ENCODE assay signal across 8 cellular contexts in genomic region chr4:112144546-112145325, GRCh38. TPM values are rescaled to one million over a fixed set of nuclear protein-coding genes. Genes with fewer than 3 reads are reported as not detected.
DNase-seq lines count a peak whose midpoint lies in the region; ATAC-seq and TF ChIP-seq lines count a peak whose summit lies in the region.

No MANE protein-coding gene starts in this region.

- peak overlapping the region; percentile 88 for H3K4me3 ChIP-seq in SK-N-MC
- peak overlapping the region; percentile 51 for H3K4me3 ChIP-seq in fibroblast of the aortic adventitia (ENCODE audit: low read depth, low read length)

- CTCF ChIA-PET in HEK293T (lab: Yijun Ruan, JAX), result no interaction called here

- no peak overlapping the region for H3K9ac ChIP-seq in SK-N-MC (ENCODE audit: insufficient read length)

- no peaks in the 10 kb centered on the region for H3K9me3 ChIP-seq in SK-N-MC (ENCODE audit: low read depth, low read length)

- no peak for ATAC-seq in HG03520 (IDR thresholded peaks at IDR 0.05; ENCODE audit: unreplicated experiment)

- 0 out of 2 replicates have a peak overlapping the region, but pooled peaks have one; percentile 39 for H3K27ac ChIP-seq in SK-N-MC

- POLR2A ChIA-PET in HEK293T (lab: Yijun Ruan, JAX), result no interaction called here

- no peaks in the 10 kb centered on the region for H3K36me3 ChIP-seq in SK-N-MC (ENCODE audit: insufficient read depth, low read length)

- DNase-seq in ELF-1 (ENCODE audit: low read depth, low spot score), result peak; percentile 20
- no peak for DNase-seq in SK-N-MC (ENCODE audit: low read depth, low spot score)
- no peak for DNase-seq in fibroblast of the aortic adventitia (ENCODE audit: low read depth)
- DNase-seq in retina, result peak; percentile 50
- DNase-seq in NCI-H510A treated with DMSO at 0.1 percent for 48 hours (lab: John Stamatoyannopoulos, UW), result no peak
- DNase-seq in HEK293T (ENCODE audit: extremely low spot score), result no peak
- DNase-seq in NCI-H2171 (lab: John Stamatoyannopoulos, UW), result no peak

- TF ChIP-seq CTCF in fibroblast of the aortic adventitia (IDR thresholded peaks at IDR 0.05; ENCODE audit: insufficient read depth, low read length), result no peak

TF ChIP-seq in HEK293T, 16 proteins besides CTCF, POLR2A, EP300 and RAD21:
- no peak for TF ChIP-seq BHLHE40 (IDR thresholded peaks at IDR 0.05; ENCODE audit: borderline replicate concordance)
- TF ChIP-seq TARDBP (IDR thresholded peaks at IDR 0.05), result no peak
- no peak for TF ChIP-seq SP1 (IDR thresholded peaks at IDR 0.05)
- no peak for TF ChIP-seq SUZ12 (IDR thresholded peaks at IDR 0.05)
- no peak for TF ChIP-seq LEF1 (IDR thresholded peaks at IDR 0.05; ENCODE audit: borderline replicate concordance)

RNA-seq across cellular contexts. Expression of gene FAM241A, which starts 0.5 kb away (rescaled TPM):
- total RNA-seq in fibroblast of the aortic adventitia (ENCODE audit: low replicate concordance), result 0.90 and 5.1 TPM in 2 replicates

Comparison
In these comparisons a context has a peak if more than half of its experiments do, and no peak if none do; other contexts are left out.
1. DNase-seq: peak in ELF-1 (single experiment) and retina (single experiment); none in SK-N-MC (single experiment), fibroblast of the aortic adventitia (single experiment), NCI-H510A treated with DMSO at 0.1 percent for 48 hours (single experiment), HEK293T (single experiment) and NCI-H2171 (single experiment).